In the genomic region with DNA sequence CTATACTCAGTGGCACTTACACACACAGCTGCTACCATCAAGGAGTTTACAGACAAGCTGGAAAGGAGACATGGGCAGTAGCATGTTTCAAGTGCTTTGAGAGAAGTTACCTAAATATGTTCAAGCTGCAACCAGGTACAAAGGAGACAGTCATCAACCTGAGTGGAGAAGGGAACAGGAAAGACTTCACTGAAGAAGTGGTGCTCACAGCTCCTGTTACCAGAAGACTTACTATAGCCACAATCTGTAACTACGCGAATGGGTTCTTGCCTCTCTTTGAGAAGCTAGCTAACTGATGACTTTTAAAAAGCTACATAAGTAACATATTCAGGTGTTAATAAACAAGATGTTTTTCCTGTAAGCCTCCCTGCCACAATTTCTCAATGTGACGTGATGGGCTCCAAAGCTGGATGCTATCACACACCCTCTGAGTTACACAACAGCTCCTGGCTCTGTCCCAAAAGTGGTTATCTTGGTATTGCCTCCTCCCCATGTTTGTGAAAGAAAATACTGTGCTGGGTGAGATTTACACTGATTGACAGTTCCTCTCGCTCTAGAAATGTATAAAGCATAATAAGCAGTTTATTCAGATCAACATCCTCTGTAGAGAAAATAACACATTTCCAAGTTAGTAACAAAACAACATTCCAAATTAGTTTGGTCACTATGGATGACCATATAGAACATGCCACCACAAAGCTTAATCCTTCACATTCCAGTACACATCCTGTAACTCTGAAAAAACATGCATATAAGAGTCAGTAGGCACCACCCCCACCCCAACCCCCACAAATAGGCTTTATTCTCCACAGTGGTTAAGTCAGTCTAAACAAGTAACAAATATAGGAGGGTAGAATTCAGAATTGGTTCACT, we compare ENCODE assay signal across 1 cellular context.
A peak's percentile ranks its signal among the peaks of the same experiment; 100 is the strongest.
TF ChIP-seq lines count a peak whose summit lies in the region.

No MANE protein-coding gene starts in this region.

TF ChIP-seq in K562, 482 proteins besides CTCF, POLR2A, EP300 and RAD21 (continued from another document and continues in another):
- TF ChIP-seq, protein P1, sequence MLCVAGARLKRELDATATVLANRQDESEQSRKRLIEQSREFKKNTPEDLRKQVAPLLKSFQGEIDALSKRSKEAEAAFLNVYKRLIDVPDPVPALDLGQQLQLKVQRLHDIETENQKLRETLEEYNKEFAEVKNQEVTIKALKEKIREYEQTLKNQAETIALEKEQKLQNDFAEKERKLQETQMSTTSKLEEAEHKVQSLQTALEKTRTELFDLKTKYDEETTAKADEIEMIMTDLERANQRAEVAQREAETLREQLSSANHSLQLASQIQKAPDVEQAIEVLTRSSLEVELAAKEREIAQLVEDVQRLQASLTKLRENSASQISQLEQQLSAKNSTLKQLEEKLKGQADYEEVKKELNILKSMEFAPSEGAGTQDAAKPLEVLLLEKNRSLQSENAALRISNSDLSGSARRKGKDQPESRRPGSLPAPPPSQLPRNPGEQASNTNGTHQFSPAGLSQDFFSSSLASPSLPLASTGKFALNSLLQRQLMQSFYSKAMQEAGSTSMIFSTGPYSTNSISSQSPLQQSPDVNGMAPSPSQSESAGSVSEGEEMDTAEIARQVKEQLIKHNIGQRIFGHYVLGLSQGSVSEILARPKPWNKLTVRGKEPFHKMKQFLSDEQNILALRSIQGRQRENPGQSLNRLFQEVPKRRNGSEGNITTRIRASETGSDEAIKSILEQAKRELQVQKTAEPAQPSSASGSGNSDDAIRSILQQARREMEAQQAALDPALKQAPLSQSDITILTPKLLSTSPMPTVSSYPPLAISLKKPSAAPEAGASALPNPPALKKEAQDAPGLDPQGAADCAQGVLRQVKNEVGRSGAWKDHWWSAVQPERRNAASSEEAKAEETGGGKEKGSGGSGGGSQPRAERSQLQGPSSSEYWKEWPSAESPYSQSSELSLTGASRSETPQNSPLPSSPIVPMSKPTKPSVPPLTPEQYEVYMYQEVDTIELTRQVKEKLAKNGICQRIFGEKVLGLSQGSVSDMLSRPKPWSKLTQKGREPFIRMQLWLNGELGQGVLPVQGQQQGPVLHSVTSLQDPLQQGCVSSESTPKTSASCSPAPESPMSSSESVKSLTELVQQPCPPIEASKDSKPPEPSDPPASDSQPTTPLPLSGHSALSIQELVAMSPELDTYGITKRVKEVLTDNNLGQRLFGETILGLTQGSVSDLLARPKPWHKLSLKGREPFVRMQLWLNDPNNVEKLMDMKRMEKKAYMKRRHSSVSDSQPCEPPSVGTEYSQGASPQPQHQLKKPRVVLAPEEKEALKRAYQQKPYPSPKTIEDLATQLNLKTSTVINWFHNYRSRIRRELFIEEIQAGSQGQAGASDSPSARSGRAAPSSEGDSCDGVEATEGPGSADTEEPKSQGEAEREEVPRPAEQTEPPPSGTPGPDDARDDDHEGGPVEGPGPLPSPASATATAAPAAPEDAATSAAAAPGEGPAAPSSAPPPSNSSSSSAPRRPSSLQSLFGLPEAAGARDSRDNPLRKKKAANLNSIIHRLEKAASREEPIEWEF (CRISPR knock-in tag; IDR thresholded peaks at IDR 0.05): no peak
- TF ChIP-seq, protein P2, sequence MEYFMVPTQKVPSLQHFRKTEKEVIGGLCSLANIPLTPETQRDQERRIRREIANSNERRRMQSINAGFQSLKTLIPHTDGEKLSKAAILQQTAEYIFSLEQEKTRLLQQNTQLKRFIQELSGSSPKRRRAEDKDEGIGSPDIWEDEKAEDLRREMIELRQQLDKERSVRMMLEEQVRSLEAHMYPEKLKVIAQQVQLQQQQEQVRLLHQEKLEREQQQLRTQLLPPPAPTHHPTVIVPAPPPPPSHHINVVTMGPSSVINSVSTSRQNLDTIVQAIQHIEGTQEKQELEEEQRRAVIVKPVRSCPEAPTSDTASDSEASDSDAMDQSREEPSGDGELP (CRISPR knock-in tag; IDR thresholded peaks at IDR 0.05; ENCODE audit: borderline replicate concordance): no peak
- TF ChIP-seq ZNF507 (tag; conservative IDR thresholded peaks at IDR 0.05): no peak
- TF ChIP-seq, protein P3, sequence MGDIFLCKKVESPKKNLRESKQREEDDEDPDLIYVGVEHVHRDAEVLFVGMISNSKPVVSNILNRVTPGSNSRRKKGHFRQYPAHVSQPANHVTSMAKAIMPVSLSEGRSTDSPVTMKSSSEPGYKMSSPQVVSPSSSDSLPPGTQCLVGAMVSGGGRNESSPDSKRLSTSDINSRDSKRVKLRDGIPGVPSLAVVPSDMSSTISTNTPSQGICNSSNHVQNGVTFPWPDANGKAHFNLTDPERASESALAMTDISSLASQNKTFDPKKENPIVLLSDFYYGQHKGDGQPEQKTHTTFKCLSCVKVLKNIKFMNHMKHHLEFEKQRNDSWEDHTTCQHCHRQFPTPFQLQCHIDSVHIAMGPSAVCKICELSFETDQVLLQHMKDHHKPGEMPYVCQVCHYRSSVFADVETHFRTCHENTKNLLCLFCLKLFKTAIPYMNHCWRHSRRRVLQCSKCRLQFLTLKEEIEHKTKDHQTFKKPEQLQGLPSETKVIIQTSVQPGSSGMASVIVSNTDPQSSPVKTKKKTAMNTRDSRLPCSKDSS (IDR thresholded peaks at IDR 0.05; ENCODE audit: low read depth, partially characterized antibody): no peak
- no peak for TF ChIP-seq RUNX1 (IDR thresholded peaks at IDR 0.05; ENCODE audit: low read depth)
- TF ChIP-seq, protein P4, sequence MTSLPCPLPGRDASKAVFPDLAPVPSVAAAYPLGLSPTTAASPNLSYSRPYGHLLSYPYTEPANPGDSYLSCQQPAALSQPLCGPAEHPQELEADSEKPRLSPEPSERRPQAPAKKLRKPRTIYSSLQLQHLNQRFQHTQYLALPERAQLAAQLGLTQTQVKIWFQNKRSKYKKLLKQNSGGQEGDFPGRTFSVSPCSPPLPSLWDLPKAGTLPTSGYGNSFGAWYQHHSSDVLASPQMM (CRISPR knock-in tag; IDR thresholded peaks at IDR 0.05): no peak
- no peak for TF ChIP-seq ZNF583 (CRISPR knock-in tag; IDR thresholded peaks at IDR 0.05)
- TF ChIP-seq ZNF644 (tag; IDR thresholded peaks at IDR 0.05; ENCODE audit: low read depth): no peak
- TF ChIP-seq, protein P5, sequence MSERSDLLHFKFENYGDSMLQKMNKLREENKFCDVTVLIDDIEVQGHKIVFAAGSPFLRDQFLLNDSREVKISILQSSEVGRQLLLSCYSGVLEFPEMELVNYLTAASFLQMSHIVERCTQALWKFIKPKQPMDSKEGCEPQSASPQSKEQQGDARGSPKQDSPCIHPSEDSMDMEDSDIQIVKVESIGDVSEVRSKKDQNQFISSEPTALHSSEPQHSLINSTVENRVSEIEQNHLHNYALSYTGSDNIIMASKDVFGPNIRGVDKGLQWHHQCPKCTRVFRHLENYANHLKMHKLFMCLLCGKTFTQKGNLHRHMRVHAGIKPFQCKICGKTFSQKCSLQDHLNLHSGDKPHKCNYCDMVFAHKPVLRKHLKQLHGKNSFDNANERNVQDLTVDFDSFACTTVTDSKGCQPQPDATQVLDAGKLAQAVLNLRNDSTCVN (CRISPR knock-in tag; IDR thresholded peaks at IDR 0.05): no peak
- no peak for TF ChIP-seq ERF (CRISPR knock-in tag; IDR thresholded peaks at IDR 0.05)
- no peak for TF ChIP-seq ZNF124 (CRISPR knock-in tag; IDR thresholded peaks at IDR 0.05)
- no peak for TF ChIP-seq POLR2H (tag; IDR thresholded peaks at IDR 0.05; ENCODE audit: low read depth)
- TF ChIP-seq, protein P6, sequence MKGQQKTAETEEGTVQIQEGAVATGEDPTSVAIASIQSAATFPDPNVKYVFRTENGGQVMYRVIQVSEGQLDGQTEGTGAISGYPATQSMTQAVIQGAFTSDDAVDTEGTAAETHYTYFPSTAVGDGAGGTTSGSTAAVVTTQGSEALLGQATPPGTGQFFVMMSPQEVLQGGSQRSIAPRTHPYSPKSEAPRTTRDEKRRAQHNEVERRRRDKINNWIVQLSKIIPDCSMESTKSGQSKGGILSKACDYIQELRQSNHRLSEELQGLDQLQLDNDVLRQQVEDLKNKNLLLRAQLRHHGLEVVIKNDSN (CRISPR knock-in tag; IDR thresholded peaks at IDR 0.05): no peak
- TF ChIP-seq HMG20B (CRISPR knock-in tag; IDR thresholded peaks at IDR 0.05): no peak
- no peak for TF ChIP-seq KLF10 (CRISPR knock-in tag; IDR thresholded peaks at IDR 0.05)
- no peak for TF ChIP-seq MTF1 (CRISPR knock-in tag; IDR thresholded peaks at IDR 0.05; ENCODE audit: borderline replicate concordance)
- no peak for TF ChIP-seq IFI16 (CRISPR knock-in tag; IDR thresholded peaks at IDR 0.05)
- TF ChIP-seq, protein P7, sequence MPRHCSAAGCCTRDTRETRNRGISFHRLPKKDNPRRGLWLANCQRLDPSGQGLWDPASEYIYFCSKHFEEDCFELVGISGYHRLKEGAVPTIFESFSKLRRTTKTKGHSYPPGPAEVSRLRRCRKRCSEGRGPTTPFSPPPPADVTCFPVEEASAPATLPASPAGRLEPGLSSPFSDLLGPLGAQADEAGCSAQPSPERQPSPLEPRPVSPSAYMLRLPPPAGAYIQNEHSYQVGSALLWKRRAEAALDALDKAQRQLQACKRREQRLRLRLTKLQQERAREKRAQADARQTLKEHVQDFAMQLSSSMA (CRISPR knock-in tag; IDR thresholded peaks at IDR 0.05): no peak
- TF ChIP-seq, protein P8, sequence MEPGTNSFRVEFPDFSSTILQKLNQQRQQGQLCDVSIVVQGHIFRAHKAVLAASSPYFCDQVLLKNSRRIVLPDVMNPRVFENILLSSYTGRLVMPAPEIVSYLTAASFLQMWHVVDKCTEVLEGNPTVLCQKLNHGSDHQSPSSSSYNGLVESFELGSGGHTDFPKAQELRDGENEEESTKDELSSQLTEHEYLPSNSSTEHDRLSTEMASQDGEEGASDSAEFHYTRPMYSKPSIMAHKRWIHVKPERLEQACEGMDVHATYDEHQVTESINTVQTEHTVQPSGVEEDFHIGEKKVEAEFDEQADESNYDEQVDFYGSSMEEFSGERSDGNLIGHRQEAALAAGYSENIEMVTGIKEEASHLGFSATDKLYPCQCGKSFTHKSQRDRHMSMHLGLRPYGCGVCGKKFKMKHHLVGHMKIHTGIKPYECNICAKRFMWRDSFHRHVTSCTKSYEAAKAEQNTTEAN (CRISPR knock-in tag; IDR thresholded peaks at IDR 0.05): no peak
- TF ChIP-seq RBM39 (optimal IDR thresholded peaks at IDR 0.05; ENCODE audit: low read depth, low read length): no peak
- TF ChIP-seq DIDO1 (tag; IDR thresholded peaks at IDR 0.05; ENCODE audit: low read depth): no peak
- TF ChIP-seq CSDE1 (IDR thresholded peaks at IDR 0.05): no peak
- TF ChIP-seq ZNF134 (CRISPR knock-in tag; conservative IDR thresholded peaks at IDR 0.05): no peak
- TF ChIP-seq TRIM28 (IDR thresholded peaks at IDR 0.05): no peak
- TF ChIP-seq ZNF263 (CRISPR knock-in tag; IDR thresholded peaks at IDR 0.05; ENCODE audit: borderline replicate concordance): no peak
- TF ChIP-seq NFE2 (IDR thresholded peaks at IDR 0.05; ENCODE audit: low read depth): no peak
- TF ChIP-seq, protein P9, sequence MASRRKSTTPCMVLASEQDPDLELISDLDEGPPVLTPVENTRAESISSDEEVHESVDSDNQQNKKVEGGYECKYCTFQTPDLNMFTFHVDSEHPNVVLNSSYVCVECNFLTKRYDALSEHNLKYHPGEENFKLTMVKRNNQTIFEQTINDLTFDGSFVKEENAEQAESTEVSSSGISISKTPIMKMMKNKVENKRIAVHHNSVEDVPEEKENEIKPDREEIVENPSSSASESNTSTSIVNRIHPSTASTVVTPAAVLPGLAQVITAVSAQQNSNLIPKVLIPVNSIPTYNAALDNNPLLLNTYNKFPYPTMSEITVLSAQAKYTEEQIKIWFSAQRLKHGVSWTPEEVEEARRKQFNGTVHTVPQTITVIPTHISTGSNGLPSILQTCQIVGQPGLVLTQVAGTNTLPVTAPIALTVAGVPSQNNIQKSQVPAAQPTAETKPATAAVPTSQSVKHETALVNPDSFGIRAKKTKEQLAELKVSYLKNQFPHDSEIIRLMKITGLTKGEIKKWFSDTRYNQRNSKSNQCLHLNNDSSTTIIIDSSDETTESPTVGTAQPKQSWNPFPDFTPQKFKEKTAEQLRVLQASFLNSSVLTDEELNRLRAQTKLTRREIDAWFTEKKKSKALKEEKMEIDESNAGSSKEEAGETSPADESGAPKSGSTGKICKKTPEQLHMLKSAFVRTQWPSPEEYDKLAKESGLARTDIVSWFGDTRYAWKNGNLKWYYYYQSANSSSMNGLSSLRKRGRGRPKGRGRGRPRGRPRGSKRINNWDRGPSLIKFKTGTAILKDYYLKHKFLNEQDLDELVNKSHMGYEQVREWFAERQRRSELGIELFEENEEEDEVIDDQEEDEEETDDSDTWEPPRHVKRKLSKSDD (conservative IDR thresholded peaks at IDR 0.05; ENCODE audit: low read length): no peak
- no peak for TF ChIP-seq ZNF561 (CRISPR knock-in tag; conservative IDR thresholded peaks at IDR 0.05)
- TF ChIP-seq, protein P10, sequence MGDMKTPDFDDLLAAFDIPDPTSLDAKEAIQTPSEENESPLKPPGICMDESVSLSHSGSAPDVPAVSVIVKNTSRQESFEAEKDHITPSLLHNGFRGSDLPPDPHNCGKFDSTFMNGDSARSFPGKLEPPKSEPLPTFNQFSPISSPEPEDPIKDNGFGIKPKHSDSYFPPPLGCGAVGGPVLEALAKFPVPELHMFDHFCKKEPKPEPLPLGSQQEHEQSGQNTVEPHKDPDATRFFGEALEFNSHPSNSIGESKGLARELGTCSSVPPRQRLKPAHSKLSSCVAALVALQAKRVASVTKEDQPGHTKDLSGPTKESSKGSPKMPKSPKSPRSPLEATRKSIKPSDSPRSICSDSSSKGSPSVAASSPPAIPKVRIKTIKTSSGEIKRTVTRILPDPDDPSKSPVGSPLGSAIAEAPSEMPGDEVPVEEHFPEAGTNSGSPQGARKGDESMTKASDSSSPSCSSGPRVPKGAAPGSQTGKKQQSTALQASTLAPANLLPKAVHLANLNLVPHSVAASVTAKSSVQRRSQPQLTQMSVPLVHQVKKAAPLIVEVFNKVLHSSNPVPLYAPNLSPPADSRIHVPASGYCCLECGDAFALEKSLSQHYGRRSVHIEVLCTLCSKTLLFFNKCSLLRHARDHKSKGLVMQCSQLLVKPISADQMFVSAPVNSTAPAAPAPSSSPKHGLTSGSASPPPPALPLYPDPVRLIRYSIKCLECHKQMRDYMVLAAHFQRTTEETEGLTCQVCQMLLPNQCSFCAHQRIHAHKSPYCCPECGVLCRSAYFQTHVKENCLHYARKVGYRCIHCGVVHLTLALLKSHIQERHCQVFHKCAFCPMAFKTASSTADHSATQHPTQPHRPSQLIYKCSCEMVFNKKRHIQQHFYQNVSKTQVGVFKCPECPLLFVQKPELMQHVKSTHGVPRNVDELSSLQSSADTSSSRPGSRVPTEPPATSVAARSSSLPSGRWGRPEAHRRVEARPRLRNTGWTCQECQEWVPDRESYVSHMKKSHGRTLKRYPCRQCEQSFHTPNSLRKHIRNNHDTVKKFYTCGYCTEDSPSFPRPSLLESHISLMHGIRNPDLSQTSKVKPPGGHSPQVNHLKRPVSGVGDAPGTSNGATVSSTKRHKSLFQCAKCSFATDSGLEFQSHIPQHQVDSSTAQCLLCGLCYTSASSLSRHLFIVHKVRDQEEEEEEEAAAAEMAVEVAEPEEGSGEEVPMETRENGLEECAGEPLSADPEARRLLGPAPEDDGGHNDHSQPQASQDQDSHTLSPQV (IDR thresholded peaks at IDR 0.05): no peak
- TF ChIP-seq SP2 (IDR thresholded peaks at IDR 0.05; ENCODE audit: extremely low read depth, low read depth, low read length, poor library complexity, severe bottlenecking): no peak
- TF ChIP-seq PURB (CRISPR knock-in tag; IDR thresholded peaks at IDR 0.05; ENCODE audit: low read depth): no peak
- TF ChIP-seq RBM14 (IDR thresholded peaks at IDR 0.05; ENCODE audit: borderline replicate concordance, insufficient read depth, low read depth, low read length): no peak
- no peak for TF ChIP-seq ZKSCAN1 (IDR thresholded peaks at IDR 0.05; ENCODE audit: low read depth, low read length)
- TF ChIP-seq SMAD3 (CRISPR knock-in tag; conservative IDR thresholded peaks at IDR 0.05): no peak
- no peak for TF ChIP-seq CCAR2 (IDR thresholded peaks at IDR 0.05; ENCODE audit: low read depth, low read length)
- no peak for TF ChIP-seq ZFP30 (CRISPR knock-in tag; IDR thresholded peaks at IDR 0.05; ENCODE audit: borderline replicate concordance)
- TF ChIP-seq SMARCC2 (IDR thresholded peaks at IDR 0.05; ENCODE audit: low read depth): peak; percentile 54; the same call in 1 of the 2 replicates
